20 cellular contexts compared by ENCODE assay signal in the genomic region with DNA sequence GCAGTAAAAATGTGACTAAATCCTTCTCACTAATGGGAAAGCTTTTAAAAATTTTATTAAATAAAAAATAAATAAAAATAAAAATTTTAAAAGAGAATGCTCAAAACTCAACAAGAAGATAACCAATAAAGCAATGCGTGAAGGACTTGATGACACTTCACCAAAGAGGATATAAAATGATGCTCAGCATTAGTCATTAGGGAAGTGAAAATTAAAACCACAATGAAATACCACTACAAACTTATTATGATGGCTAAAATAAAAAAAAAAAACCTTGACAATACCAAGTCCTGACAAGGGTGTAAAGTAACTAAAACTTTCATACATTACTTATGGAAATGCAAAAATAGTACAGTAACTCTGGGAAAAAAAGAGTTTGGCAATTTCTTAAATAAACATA.
"Had no signal": no experiment of that assay in that cellular context is flagged by ENCODE, and none has a peak within 500 bp of the region (broad histone marks: within the 10 kb centered on the region; RNA-seq: fewer than 3 reads in every experiment).

No MANE protein-coding gene starts in this region.

- FAIRE-seq: astrocyte had no signal

- H3K27ac ChIP-seq: SJSA1, VCaP had no signal

- DNase-seq: activated CD4-positive, alpha-beta memory T cell treated with anti-CD3 and anti-CD28 coated beads for 36 hours; activated CD4-positive, alpha-beta T cell treated with anti-CD3 and anti-CD28 coated beads, Interleukin-2, amount 10 ng/mL, durations not matched to agents 7 days and 5 days; activated CD4-positive, CD25-positive, alpha-beta regulatory T cell; activated CD8-positive, alpha-beta memory T cell treated with anti-CD3 and anti-CD28 coated beads for 24 hours; activated effector memory CD4-positive, alpha-beta T cell treated with anti-CD3 and anti-CD28 coated beads, Interleukin-2, amount 50 U/mL, for 16 hours; activated naive CD4-positive, alpha-beta T cell treated with anti-CD3 and anti-CD28 coated beads for 36 hours; activated T-cell treated with anti-CD3 and anti-CD28 coated beads, Interleukin-2, amount 50 U/mL, for 4 hours; amygdala; MM.1S; NCI-H1092 treated with DMSO at 0.1 percent for 48 hours; NCI-H1417 treated with DMSO at 0.1 percent for 48 hours; NCI-H1694; NCI-H2029 treated with DMSO at 0.1 percent for 48 hours; NCI-H345; NCI-H510A; NCI-H526 treated with DMSO at 0.1 percent for 48 hours; NK-92 treated with Interleukin-12 subunit alpha and Interleukin-12 subunit beta, amount 100 ng/mL, for 24 hours had no signal
